Comparison of ENCODE assay signal across 10 cellular contexts in the genomic region with DNA sequence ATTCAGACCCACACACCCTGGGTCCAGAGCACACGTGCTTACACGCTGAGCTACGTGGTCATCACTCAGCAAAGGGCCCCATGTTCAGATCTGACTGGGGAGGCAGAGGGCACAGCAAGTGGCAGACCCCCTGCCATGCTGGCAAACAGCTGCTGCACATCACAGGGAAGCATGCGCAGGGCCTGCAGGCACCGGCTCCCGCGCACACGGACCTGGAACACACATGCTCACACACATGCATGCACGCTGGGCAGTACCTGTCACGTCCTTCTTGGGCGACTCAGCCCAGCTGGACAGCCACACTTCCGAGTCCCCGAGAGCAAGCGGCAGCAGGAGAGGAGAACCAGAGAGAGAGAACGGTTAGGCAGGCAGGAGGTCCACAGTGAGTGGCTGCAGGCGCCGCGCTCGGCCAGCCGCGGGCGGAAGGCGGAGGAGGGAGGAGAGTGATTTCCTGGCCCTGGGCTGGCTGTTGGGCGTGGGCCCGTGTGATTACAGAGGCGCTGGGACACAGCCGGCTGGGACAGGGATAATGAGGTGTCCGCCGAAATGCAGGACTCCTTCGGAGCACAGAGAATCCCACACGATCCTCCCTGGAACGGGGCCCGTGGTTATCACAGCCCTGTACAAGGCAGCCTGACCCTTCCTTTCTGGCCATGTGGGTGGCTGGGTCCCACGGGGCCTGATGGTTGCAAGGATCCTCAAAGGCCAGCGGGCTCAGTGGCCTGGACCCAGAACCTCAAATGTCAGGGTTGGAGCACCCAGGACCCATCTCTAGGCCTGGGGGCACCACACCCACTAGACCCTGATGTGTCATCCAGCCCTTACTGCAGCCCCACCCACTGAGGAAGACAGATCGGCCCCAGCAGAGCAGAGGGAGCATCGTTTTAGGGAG.
A peak's percentile ranks its signal among the peaks of the same experiment; 100 is the strongest.
DNase-seq lines count a peak whose midpoint lies in the region; ATAC-seq, FAIRE-seq and TF ChIP-seq lines count a peak whose summit lies in the region.
"Had no signal": no experiment of that assay in that cellular context is flagged by ENCODE, and none has a peak within 500 bp of the region (broad histone marks: within the 10 kb centered on the region; RNA-seq: fewer than 3 reads in every experiment).

No MANE protein-coding gene starts in this region.

- H3K4me1 ChIP-seq in HepG2 (ENCODE audit: insufficient read depth, low read length) (peaks cover 3% of the 10 kb centered on the region; the same call in 1 of the 2 replicates), tibial artery (peaks cover 0 to 29% (median 23%) of the 10 kb centered on the region in 4 donors)

- H3K4me2 ChIP-seq in HepG2 (ENCODE audit: low read depth, low read length): no peak overlapping the region

- peaks cover 9 to 46% of the 10 kb centered on the region in 2 experiments; a peak in 4 of 5 replicates for H3K36me3 ChIP-seq in HepG2 (replicated peaks in 1 of 2; ENCODE audit: control insufficient read depth in 1 of 2, insufficient read depth in 2 of 2, low read length in 2 of 2)
- no peaks in the 10 kb centered on the region for H3K36me3 ChIP-seq in tibial artery

- POLR2A ChIA-PET in HepG2 (lab: Yijun Ruan, JAX): no interaction called here

- no peak overlapping the region for H2AFZ ChIP-seq in HepG2 (ENCODE audit: low read length)

- no peak for DNase-seq in activated CD4-positive, CD25-positive, alpha-beta regulatory T cell treated with anti-CD3 and anti-CD28 coated beads, Interleukin-2, amount 50 U/mL, for 72 hours
- peak; percentile 30 for DNase-seq in amniotic stem cell (lab: John Stamatoyannopoulos, UW)
- DNase-seq in HepG2 (ENCODE audit: low spot score): no peak
- peak; percentile 82 to 86 for DNase-seq in tibial artery
- no peak for DNase-seq in SHP77 treated with DMSO at 0.1 percent for 48 hours (lab: John Stamatoyannopoulos, UW)
- no peak for DNase-seq in NCI-H526 treated with DMSO at 0.1 percent for 48 hours (lab: John Stamatoyannopoulos, UW)

- intact Hi-C loops in HepG2 (cut with micrococcal nuclease; ENCODE audit: unreplicated experiment): no loop called here
- intact Hi-C loops in tibial artery (cut with DNase I; ENCODE audit: low total_unique reads): no loop called here

- no peak for TF ChIP-seq POLR2A in HepG2 (IDR thresholded peaks at IDR 0.05; ENCODE audit: insufficient read depth in 1 of 2, low read depth in 2 of 2, low read length in 2 of 2)

- no peak overlapping the region for H3K27ac ChIP-seq in HepG2 (ENCODE audit: extremely low read length, insufficient read depth, low read length)
- peak overlapping the region; percentile 9 to 39 for H3K27ac ChIP-seq in tibial artery
- H3K27ac ChIP-seq: C4-2B had no signal

- ATAC-seq in activated CD4-positive, CD25-positive, alpha-beta regulatory T cell treated with anti-CD3 and anti-CD28 coated beads, Interleukin-2, amount 50 U/mL, for 24 hours: peak; percentile 31 to 63
- no peak for ATAC-seq in HepG2
- no peak for ATAC-seq in HG02678 (IDR thresholded peaks at IDR 0.05; ENCODE audit: unreplicated experiment)
- ATAC-seq: Panc1 had no signal

- in situ Hi-C loops in HepG2 (cut with HindIII; ENCODE audit: extremely low pct_ligation_motif_present, low pct_unique_long_range_greater_than_20kb): loop anchor here (5.0 kb wide), 1 partner anchor 71 kb away; no protein-coding TSS in a partner anchor

- no peaks in the 10 kb centered on the region for H3K79me2 ChIP-seq in HepG2 (ENCODE audit: insufficient read depth, low read length)

- no peaks in the 10 kb centered on the region for H3K9me3 ChIP-seq in HepG2 (ENCODE audit: low read length)
- no peaks in the 10 kb centered on the region for H3K9me3 ChIP-seq in tibial artery

- no peak overlapping the region for H3K4me3 ChIP-seq in HepG2 (replicated peaks in 1 of 3; ENCODE audit: insufficient read depth in 1 of 3, low read depth in 2 of 3, low read length in 3 of 3)
- H3K4me3 ChIP-seq in tibial artery: peak overlapping the region in 1 of 2 donors; percentile 31

- 93% methylated on average over 27 of the region's 37 CpGs for WGBS in HepG2 (ENCODE audit: low lambda C conversion rate)

- CTCF ChIA-PET in HepG2 (lab: Yijun Ruan, JAX; ENCODE audit: low intra/inter-chr PET ratio, low total read pairs): no interaction called here

- FAIRE-seq in HepG2 (lab: Jason Lieb, UNC): no peak

- no peaks in the 10 kb centered on the region for H3K27me3 ChIP-seq in HepG2 (ENCODE audit: control insufficient read depth in 1 of 2, insufficient read depth in 2 of 2, low read length in 2 of 2)
- H3K27me3 ChIP-seq in tibial artery: no peaks in the 10 kb centered on the region

- TF ChIP-seq EP300 in HepG2 (IDR thresholded peaks at IDR 0.05; ENCODE audit: low read depth in 2 of 2, low read length in 2 of 2): no peak
- no peak for TF ChIP-seq EP300 in HepG2 (CRISPR knock-in tag; IDR thresholded peaks at IDR 0.05; ENCODE audit: borderline replicate concordance)

- no peak overlapping the region for H3K9ac ChIP-seq in HepG2 (ENCODE audit: insufficient read depth, low read depth, low read length)

- TF ChIP-seq CTCF in HepG2 (CRISPR knock-in tag; IDR thresholded peaks at IDR 0.05): no peak
- no peak for TF ChIP-seq CTCF in tibial artery (IDR thresholded peaks at IDR 0.05)

- no peak for TF ChIP-seq RAD21 in HepG2 (CRISPR knock-in tag; IDR thresholded peaks at IDR 0.05)

- no TSS peak for BruUV-seq in HepG2 (replicated peaks; lab: Mats Ljungman, UMichigan)

- no peaks in the 10 kb centered on the region for H4K20me1 ChIP-seq in HepG2 (ENCODE audit: insufficient read depth, low read length)

TF ChIP-seq in HepG2, 621 proteins besides CTCF, POLR2A, EP300 and RAD21:
- TF ChIP-seq ZNF446 (CRISPR knock-in tag; IDR thresholded peaks at IDR 0.05) (no peak), THAP8 (CRISPR knock-in tag; IDR thresholded peaks at IDR 0.05; ENCODE audit: borderline replicate concordance) (no peak), AGO2 (optimal IDR thresholded peaks at IDR 0.05; ENCODE audit: low read depth, low read length) (peak; percentile 94), MBNL3 (CRISPR knock-in tag; conservative IDR thresholded peaks at IDR 0.05) (no peak), GABPB1 (CRISPR knock-in tag; IDR thresholded peaks at IDR 0.05) (peak; percentile 25; the same call in 1 of the 2 replicates), ARNTL (CRISPR knock-in tag; IDR thresholded peaks at IDR 0.05) (no peak), RBM22 (optimal IDR thresholded peaks at IDR 0.05; ENCODE audit: low read length) (peak; percentile 76), ZNF180 (CRISPR knock-in tag; IDR thresholded peaks at IDR 0.05; ENCODE audit: borderline replicate concordance, low read depth) (no peak), ZNF274 (CRISPR knock-in tag; IDR thresholded peaks at IDR 0.05) (no peak), AGO1 (IDR thresholded peaks at IDR 0.05; ENCODE audit: low read depth, low read length, poor library complexity, severe bottlenecking) (peak; percentile 83)
- TF ChIP-seq, protein P1, sequence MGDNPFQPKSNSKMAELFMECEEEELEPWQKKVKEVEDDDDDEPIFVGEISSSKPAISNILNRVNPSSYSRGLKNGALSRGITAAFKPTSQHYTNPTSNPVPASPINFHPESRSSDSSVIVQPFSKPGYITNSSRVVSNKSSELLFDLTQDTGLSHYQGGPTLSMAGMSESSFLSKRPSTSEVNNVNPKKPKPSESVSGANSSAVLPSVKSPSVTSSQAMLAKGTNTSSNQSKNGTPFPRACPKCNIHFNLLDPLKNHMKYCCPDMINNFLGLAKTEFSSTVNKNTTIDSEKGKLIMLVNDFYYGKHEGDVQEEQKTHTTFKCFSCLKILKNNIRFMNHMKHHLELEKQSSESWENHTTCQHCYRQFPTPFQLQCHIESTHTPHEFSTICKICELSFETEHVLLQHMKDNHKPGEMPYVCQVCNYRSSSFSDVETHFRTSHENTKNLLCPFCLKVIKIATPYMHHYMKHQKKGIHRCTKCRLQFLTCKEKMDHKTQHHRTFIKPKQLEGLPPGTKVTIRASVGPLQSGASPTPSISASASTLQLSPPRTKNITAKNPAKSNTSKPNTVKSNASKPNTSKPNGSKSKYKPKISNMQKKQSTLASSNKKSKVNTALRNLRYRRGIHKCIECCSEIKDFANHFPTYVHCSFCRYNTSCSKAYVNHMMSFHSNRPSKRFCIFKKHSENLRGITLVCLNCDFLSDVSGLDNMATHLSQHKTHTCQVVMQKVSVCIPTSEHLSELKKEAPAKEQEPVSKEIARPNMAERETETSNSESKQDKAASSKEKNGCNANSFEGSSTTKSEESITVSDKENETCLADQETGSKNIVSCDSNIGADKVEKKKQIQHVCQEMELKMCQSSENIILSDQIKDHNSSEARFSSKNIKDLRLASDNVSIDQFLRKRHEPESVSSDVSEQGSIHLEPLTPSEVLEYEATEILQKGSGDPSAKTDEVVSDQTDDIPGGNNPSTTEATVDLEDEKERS (CRISPR knock-in tag; IDR thresholded peaks at IDR 0.05): no peak

Comparison
In these comparisons a context has a peak if more than half of its experiments do, and no peak if none do; other contexts are left out.
1. ATAC-seq: peak in activated CD4-positive, CD25-positive, alpha-beta regulatory T cell treated with anti-CD3 and anti-CD28 coated beads, Interleukin-2, amount 50 U/mL, for 24 hours (2 of 2); none in HepG2 (single experiment) and HG02678 (single experiment).
2. DNase-seq: peak in amniotic stem cell (single experiment) and tibial artery (2 of 2); none in activated CD4-positive, CD25-positive, alpha-beta regulatory T cell treated with anti-CD3 and anti-CD28 coated beads, Interleukin-2, amount 50 U/mL, for 72 hours (single experiment), HepG2 (single experiment), SHP77 treated with DMSO at 0.1 percent for 48 hours (single experiment) and NCI-H526 treated with DMSO at 0.1 percent for 48 hours (single experiment).